In genomic region chr4:159052315-159052714, GRCh38 we compare ENCODE assay signal across 11 cellular contexts. TPM values are rescaled to one million over a fixed set of nuclear protein-coding genes. Genes with fewer than 3 reads are reported as not detected.
DNase-seq lines count a peak whose midpoint lies in the region; ATAC-seq and TF ChIP-seq lines count a peak whose summit lies in the region.
"Had no signal": no experiment of that assay in that cellular context is flagged by ENCODE, and none has a peak within 500 bp of the region (broad histone marks: within the 10 kb centered on the region; RNA-seq: fewer than 3 reads in every experiment).

No MANE protein-coding gene starts in this region.

- peaks cover 17% of the 10 kb centered on the region for H3K27me3 ChIP-seq in adrenal gland

- ATAC-seq in GM19438 (IDR thresholded peaks at IDR 0.05; ENCODE audit: low read depth, unreplicated experiment), result peak; percentile 44
- peak; percentile 31 for ATAC-seq in HG02852 (IDR thresholded peaks at IDR 0.05; ENCODE audit: unreplicated experiment)
- ATAC-seq in HG03565 (IDR thresholded peaks at IDR 0.05; ENCODE audit: unreplicated experiment), result peak; percentile 64
- no peak for ATAC-seq in stimulated activated naive CD8-positive, alpha-beta T cell treated with anti-CD3 and anti-CD28 coated beads, Interleukin-15, Interleukin-2, amounts not matched to agents 100 U/mL and 50 U/mL, for 24 hours

- DNase-seq in GM10248 (ENCODE audit: extremely low spot score) (peak; percentile 38), adrenal gland (no peak), hippocampal formation (lab: John Stamatoyannopoulos, UW) (no peak), HFFc6 (no peak)
- DNase-seq in stimulated activated naive CD8-positive, alpha-beta T cell treated with anti-CD3 and anti-CD28 coated beads, Interleukin-15, Interleukin-2, amounts not matched to agents 100 U/mL and 50 U/mL, for 24 hours, result no peak
- DNase-seq: NCI-H1105 treated with DMSO at 0.1 percent for 48 hours, PC-9 had no signal

- peaks cover 22% of the 10 kb centered on the region for H3K4me1 Mint-ChIP-seq in HFFc6 (ENCODE audit: low read depth)

- no peaks in the 10 kb centered on the region for H3K9me3 ChIP-seq in adrenal gland (replicated peaks in 1 of 3)
- H3K9me3 ChIP-seq: prostate gland had no signal

- H3K4me3 ChIP-seq in adrenal gland, result no peak overlapping the region
- H3K4me3 ChIP-seq: PC-9, prostate gland had no signal

- 77 to 91% (median 85%) methylated on average over 6 of the region's 6 CpGs for WGBS in adrenal gland, 4 donors

- no peaks in the 10 kb centered on the region for H3K36me3 Mint-ChIP-seq in HFFc6 (ENCODE audit: low read depth)

- no peaks in the 10 kb centered on the region for H3K9me3 Mint-ChIP-seq in HFFc6

- no peak for TF ChIP-seq CTCF in GM10248 (IDR thresholded peaks at IDR 0.05; ENCODE audit: control extremely low read depth, extremely low read depth, low read depth, missing control alignments)
- no peak for TF ChIP-seq CTCF in adrenal gland (IDR thresholded peaks at IDR 0.05)
- TF ChIP-seq CTCF in HFFc6 (IDR thresholded peaks at IDR 0.05), result no peak

- intact Hi-C loops in adrenal gland (cut with DNase I), result no loop called here

- CTCF ChIA-PET in GM10248 (lab: Yijun Ruan, JAX), result interaction anchor here (0.7 to 2.0 kb wide), 6 partner anchors 8 to 36 kb away, joined by 3 to 8 read pairs (median 3); a partner anchor contains a TSS

- no peak for TF ChIP-seq POLR2A in adrenal gland (IDR thresholded peaks at IDR 0.05)

- POLR2A ChIA-PET in GM10248 (lab: Yijun Ruan, JAX), result interaction anchor here (0.7 kb wide), 1 partner anchor 42 kb away, joined by 3 read pairs; no protein-coding TSS in a partner anchor

- peaks cover 7% of the 10 kb centered on the region for H3K27me3 Mint-ChIP-seq in HFFc6 (ENCODE audit: insufficient read depth)

- no peak overlapping the region for H3K27ac ChIP-seq in adrenal gland
- H3K27ac ChIP-seq: PC-9, prostate gland had no signal

- no peak overlapping the region for H3K4me3 Mint-ChIP-seq in HFFc6

- H3K4me1 ChIP-seq in adrenal gland (replicated peaks in 1 of 2), result peaks cover 7% of the 10 kb centered on the region in 2 donors
- H3K4me1 ChIP-seq: prostate gland had no signal

- H3K27ac Mint-ChIP-seq in HFFc6, result no peak overlapping the region

- H3K36me3 ChIP-seq in adrenal gland (replicated peaks in 1 of 2), result no peaks in the 10 kb centered on the region
- H3K36me3 ChIP-seq: prostate gland had no signal

RNA-seq across cellular contexts. Expression of gene RAPGEF2, which starts 50.6 kb away (rescaled TPM):
- total RNA-seq in adrenal gland, result 10 to 100 TPM; 19.1 to 53.9 (median 27.5) TPM
- polyA plus RNA-seq in adrenal gland, result 10 to 100 TPM in 1 of 3 donors, 1 to 10 TPM in 2; 5.2 to 19.4 (median 7.1) TPM
- 10 to 100 TPM; 22.2 to 36.4 (median 31.5) TPM for total RNA-seq in HFFc6 (2021; fragmentation: NEBNext Ultra II Directional; extraction: Animal tissue kit (Norgen Biotek cat#: 25700))
